1 cellular context compared by ENCODE assay signal in the genomic region with DNA sequence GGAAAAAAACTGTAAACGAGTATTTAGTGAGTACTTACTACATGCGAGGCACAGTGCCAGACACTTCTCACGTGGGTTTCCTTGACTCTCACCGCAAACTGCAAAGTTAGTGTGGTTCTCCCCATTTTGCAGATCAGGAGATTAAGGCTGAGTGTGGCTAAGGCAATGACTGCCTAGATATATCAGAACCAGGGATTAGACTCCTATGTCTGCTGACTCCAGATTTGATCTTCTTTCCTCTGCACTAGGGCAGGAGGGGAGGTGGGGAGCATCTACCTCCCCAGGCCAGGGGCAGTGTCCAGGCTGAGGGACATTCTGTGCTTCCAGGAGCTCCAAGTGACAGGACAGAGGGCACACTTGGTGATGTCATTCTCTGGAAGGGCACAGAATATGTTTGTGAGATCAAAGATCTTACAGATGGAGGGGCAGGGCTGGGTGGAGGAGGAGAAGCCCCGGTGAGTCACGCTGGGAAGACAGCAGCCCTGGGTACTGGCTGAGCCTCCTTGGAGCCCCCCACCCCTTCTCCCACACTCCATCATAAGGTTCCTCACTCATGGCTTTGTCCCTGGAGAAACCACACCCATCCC.
A peak's percentile ranks its signal among the peaks of the same experiment; 100 is the strongest.
TF ChIP-seq lines count a peak whose summit lies in the region.

No MANE protein-coding gene starts in this region.

TF ChIP-seq in HepG2, 621 proteins besides CTCF, POLR2A, EP300 and RAD21 (continued from another document and continues in another):
- TF ChIP-seq, protein P1, sequence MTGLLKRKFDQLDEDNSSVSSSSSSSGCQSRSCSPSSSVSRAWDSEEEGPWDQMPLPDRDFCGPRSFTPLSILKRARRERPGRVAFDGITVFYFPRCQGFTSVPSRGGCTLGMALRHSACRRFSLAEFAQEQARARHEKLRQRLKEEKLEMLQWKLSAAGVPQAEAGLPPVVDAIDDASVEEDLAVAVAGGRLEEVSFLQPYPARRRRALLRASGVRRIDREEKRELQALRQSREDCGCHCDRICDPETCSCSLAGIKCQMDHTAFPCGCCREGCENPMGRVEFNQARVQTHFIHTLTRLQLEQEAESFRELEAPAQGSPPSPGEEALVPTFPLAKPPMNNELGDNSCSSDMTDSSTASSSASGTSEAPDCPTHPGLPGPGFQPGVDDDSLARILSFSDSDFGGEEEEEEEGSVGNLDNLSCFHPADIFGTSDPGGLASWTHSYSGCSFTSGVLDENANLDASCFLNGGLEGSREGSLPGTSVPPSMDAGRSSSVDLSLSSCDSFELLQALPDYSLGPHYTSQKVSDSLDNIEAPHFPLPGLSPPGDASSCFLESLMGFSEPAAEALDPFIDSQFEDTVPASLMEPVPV (CRISPR knock-in tag; IDR thresholded peaks at IDR 0.05): no peak
- TF ChIP-seq RBM39 (IDR thresholded peaks at IDR 0.05; ENCODE audit: low read depth, low read length, poor library complexity, severe bottlenecking) (no peak), ZNF547 (CRISPR knock-in tag; IDR thresholded peaks at IDR 0.05) (no peak), FOSL2 (CRISPR knock-in tag; IDR thresholded peaks at IDR 0.05) (peak; percentile 85), DR1 (CRISPR knock-in tag; IDR thresholded peaks at IDR 0.05) (no peak), CC2D1A (CRISPR knock-in tag; IDR thresholded peaks at IDR 0.05) (no peak), ZC3H13 (CRISPR knock-in tag; IDR thresholded peaks at IDR 0.05) (no peak), ZNF790 (CRISPR knock-in tag; IDR thresholded peaks at IDR 0.05; ENCODE audit: borderline replicate concordance) (no peak), ZKSCAN5 (CRISPR knock-in tag; IDR thresholded peaks at IDR 0.05) (no peak), ZSCAN22 (CRISPR knock-in tag; IDR thresholded peaks at IDR 0.05) (no peak), ETV5 (CRISPR knock-in tag; IDR thresholded peaks at IDR 0.05; ENCODE audit: borderline replicate concordance) (0 out of 2 replicates have a peak, but pooled peaks have one; percentile 7), ZNF441 (CRISPR knock-in tag; IDR thresholded peaks at IDR 0.05; ENCODE audit: borderline replicate concordance) (no peak), CBX5 (CRISPR knock-in tag; IDR thresholded peaks at IDR 0.05; ENCODE audit: borderline replicate concordance) (0 out of 2 replicates have a peak, but pooled peaks have one; percentile 3), ZNF773 (CRISPR knock-in tag; IDR thresholded peaks at IDR 0.05; ENCODE audit: borderline replicate concordance) (no peak), CHD2 (IDR thresholded peaks at IDR 0.05; ENCODE audit: low read depth, low read length) (no peak), YEATS2 (CRISPR knock-in tag; IDR thresholded peaks at IDR 0.05; ENCODE audit: borderline replicate concordance) (no peak), ZNF510 (CRISPR knock-in tag; IDR thresholded peaks at IDR 0.05; ENCODE audit: low read depth) (no peak), HNRNPLL (IDR thresholded peaks at IDR 0.05; ENCODE audit: low read depth, low read length, poor library complexity, severe bottlenecking) (no peak), ZNF160 (CRISPR knock-in tag; IDR thresholded peaks at IDR 0.05) (no peak), HHEX (CRISPR knock-in tag; IDR thresholded peaks at IDR 0.05) (no peak), MIER3 (CRISPR knock-in tag; IDR thresholded peaks at IDR 0.05; ENCODE audit: borderline replicate concordance) (no peak), ZFP62 (CRISPR knock-in tag; IDR thresholded peaks at IDR 0.05) (no peak), SIX1 (CRISPR knock-in tag; IDR thresholded peaks at IDR 0.05; ENCODE audit: borderline replicate concordance) (no peak), CREB1 (IDR thresholded peaks at IDR 0.05) (peak; percentile 75), CREB1 (CRISPR knock-in tag; IDR thresholded peaks at IDR 0.05) (no peak; the same call in none of the 2 replicates), CHD4 (IDR thresholded peaks at IDR 0.05; ENCODE audit: borderline replicate concordance, low read length) (peak; percentile 99), THYN1 (CRISPR knock-in tag; IDR thresholded peaks at IDR 0.05; ENCODE audit: borderline replicate concordance, low read depth) (no peak), ZNF530 (CRISPR knock-in tag; IDR thresholded peaks at IDR 0.05; ENCODE audit: low read depth) (no peak), ZNF546 (CRISPR knock-in tag; conservative IDR thresholded peaks at IDR 0.05) (0 out of 2 replicates have a peak, but pooled peaks have one; percentile 30), ZBTB38 (CRISPR knock-in tag; IDR thresholded peaks at IDR 0.05) (no peak; the same call in 1 of the 2 replicates), ZNF138 (CRISPR knock-in tag; IDR thresholded peaks at IDR 0.05; ENCODE audit: low read depth) (no peak), CENPT (CRISPR knock-in tag; IDR thresholded peaks at IDR 0.05; ENCODE audit: low read depth) (no peak)
- TF ChIP-seq, protein P2, sequence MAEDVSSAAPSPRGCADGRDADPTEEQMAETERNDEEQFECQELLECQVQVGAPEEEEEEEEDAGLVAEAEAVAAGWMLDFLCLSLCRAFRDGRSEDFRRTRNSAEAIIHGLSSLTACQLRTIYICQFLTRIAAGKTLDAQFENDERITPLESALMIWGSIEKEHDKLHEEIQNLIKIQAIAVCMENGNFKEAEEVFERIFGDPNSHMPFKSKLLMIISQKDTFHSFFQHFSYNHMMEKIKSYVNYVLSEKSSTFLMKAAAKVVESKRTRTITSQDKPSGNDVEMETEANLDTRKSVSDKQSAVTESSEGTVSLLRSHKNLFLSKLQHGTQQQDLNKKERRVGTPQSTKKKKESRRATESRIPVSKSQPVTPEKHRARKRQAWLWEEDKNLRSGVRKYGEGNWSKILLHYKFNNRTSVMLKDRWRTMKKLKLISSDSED (CRISPR knock-in tag; IDR thresholded peaks at IDR 0.05): no peak
- TF ChIP-seq, protein P3, sequence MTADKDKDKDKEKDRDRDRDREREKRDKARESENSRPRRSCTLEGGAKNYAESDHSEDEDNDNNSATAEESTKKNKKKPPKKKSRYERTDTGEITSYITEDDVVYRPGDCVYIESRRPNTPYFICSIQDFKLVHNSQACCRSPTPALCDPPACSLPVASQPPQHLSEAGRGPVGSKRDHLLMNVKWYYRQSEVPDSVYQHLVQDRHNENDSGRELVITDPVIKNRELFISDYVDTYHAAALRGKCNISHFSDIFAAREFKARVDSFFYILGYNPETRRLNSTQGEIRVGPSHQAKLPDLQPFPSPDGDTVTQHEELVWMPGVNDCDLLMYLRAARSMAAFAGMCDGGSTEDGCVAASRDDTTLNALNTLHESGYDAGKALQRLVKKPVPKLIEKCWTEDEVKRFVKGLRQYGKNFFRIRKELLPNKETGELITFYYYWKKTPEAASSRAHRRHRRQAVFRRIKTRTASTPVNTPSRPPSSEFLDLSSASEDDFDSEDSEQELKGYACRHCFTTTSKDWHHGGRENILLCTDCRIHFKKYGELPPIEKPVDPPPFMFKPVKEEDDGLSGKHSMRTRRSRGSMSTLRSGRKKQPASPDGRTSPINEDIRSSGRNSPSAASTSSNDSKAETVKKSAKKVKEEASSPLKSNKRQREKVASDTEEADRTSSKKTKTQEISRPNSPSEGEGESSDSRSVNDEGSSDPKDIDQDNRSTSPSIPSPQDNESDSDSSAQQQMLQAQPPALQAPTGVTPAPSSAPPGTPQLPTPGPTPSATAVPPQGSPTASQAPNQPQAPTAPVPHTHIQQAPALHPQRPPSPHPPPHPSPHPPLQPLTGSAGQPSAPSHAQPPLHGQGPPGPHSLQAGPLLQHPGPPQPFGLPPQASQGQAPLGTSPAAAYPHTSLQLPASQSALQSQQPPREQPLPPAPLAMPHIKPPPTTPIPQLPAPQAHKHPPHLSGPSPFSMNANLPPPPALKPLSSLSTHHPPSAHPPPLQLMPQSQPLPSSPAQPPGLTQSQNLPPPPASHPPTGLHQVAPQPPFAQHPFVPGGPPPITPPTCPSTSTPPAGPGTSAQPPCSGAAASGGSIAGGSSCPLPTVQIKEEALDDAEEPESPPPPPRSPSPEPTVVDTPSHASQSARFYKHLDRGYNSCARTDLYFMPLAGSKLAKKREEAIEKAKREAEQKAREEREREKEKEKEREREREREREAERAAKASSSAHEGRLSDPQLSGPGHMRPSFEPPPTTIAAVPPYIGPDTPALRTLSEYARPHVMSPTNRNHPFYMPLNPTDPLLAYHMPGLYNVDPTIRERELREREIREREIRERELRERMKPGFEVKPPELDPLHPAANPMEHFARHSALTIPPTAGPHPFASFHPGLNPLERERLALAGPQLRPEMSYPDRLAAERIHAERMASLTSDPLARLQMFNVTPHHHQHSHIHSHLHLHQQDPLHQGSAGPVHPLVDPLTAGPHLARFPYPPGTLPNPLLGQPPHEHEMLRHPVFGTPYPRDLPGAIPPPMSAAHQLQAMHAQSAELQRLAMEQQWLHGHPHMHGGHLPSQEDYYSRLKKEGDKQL (CRISPR knock-in tag; IDR thresholded peaks at IDR 0.05; ENCODE audit: low read depth): no peak
- TF ChIP-seq, protein P4, sequence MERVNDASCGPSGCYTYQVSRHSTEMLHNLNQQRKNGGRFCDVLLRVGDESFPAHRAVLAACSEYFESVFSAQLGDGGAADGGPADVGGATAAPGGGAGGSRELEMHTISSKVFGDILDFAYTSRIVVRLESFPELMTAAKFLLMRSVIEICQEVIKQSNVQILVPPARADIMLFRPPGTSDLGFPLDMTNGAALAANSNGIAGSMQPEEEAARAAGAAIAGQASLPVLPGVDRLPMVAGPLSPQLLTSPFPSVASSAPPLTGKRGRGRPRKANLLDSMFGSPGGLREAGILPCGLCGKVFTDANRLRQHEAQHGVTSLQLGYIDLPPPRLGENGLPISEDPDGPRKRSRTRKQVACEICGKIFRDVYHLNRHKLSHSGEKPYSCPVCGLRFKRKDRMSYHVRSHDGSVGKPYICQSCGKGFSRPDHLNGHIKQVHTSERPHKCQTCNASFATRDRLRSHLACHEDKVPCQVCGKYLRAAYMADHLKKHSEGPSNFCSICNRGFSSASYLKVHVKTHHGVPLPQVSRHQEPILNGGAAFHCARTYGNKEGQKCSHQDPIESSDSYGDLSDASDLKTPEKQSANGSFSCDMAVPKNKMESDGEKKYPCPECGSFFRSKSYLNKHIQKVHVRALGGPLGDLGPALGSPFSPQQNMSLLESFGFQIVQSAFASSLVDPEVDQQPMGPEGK (CRISPR knock-in tag; IDR thresholded peaks at IDR 0.05): peak; percentile 4; the same call in 1 of the 2 replicates
- TF ChIP-seq, protein P5, sequence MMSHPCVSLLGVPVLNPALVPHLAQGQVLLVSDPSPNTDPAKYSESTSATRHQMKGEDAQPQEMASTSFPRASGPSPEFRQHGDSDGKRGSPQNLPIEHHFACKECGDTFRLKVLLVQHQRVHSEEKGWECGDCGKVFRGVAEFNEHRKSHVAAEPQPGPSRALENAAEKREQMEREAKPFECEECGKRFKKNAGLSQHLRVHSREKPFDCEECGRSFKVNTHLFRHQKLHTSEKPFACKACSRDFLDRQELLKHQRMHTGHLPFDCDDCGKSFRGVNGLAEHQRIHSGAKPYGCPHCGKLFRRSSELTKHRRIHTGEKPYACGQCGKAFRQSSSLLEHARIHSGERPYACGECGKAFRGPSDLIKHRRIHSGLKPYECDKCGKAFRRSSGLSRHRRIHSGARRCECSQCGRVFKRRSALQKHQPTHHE (CRISPR knock-in tag; IDR thresholded peaks at IDR 0.05; ENCODE audit: borderline replicate concordance): 0 out of 2 replicates have a peak, but pooled peaks have one; percentile 42
- TF ChIP-seq, protein P6, sequence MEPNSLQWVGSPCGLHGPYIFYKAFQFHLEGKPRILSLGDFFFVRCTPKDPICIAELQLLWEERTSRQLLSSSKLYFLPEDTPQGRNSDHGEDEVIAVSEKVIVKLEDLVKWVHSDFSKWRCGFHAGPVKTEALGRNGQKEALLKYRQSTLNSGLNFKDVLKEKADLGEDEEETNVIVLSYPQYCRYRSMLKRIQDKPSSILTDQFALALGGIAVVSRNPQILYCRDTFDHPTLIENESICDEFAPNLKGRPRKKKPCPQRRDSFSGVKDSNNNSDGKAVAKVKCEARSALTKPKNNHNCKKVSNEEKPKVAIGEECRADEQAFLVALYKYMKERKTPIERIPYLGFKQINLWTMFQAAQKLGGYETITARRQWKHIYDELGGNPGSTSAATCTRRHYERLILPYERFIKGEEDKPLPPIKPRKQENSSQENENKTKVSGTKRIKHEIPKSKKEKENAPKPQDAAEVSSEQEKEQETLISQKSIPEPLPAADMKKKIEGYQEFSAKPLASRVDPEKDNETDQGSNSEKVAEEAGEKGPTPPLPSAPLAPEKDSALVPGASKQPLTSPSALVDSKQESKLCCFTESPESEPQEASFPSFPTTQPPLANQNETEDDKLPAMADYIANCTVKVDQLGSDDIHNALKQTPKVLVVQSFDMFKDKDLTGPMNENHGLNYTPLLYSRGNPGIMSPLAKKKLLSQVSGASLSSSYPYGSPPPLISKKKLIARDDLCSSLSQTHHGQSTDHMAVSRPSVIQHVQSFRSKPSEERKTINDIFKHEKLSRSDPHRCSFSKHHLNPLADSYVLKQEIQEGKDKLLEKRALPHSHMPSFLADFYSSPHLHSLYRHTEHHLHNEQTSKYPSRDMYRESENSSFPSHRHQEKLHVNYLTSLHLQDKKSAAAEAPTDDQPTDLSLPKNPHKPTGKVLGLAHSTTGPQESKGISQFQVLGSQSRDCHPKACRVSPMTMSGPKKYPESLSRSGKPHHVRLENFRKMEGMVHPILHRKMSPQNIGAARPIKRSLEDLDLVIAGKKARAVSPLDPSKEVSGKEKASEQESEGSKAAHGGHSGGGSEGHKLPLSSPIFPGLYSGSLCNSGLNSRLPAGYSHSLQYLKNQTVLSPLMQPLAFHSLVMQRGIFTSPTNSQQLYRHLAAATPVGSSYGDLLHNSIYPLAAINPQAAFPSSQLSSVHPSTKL (CRISPR knock-in tag; IDR thresholded peaks at IDR 0.05): no peak
- TF ChIP-seq, protein P7, sequence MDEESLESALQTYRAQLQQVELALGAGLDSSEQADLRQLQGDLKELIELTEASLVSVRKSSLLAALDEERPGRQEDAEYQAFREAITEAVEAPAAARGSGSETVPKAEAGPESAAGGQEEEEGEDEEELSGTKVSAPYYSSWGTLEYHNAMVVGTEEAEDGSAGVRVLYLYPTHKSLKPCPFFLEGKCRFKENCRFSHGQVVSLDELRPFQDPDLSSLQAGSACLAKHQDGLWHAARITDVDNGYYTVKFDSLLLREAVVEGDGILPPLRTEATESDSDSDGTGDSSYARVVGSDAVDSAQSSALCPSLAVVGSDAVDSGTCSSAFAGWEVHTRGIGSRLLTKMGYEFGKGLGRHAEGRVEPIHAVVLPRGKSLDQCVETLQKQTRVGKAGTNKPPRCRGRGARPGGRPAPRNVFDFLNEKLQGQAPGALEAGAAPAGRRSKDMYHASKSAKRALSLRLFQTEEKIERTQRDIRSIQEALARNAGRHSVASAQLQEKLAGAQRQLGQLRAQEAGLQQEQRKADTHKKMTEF (CRISPR knock-in tag; IDR thresholded peaks at IDR 0.05): no peak; the same call in 1 of the 2 replicates
- TF ChIP-seq, protein P8, sequence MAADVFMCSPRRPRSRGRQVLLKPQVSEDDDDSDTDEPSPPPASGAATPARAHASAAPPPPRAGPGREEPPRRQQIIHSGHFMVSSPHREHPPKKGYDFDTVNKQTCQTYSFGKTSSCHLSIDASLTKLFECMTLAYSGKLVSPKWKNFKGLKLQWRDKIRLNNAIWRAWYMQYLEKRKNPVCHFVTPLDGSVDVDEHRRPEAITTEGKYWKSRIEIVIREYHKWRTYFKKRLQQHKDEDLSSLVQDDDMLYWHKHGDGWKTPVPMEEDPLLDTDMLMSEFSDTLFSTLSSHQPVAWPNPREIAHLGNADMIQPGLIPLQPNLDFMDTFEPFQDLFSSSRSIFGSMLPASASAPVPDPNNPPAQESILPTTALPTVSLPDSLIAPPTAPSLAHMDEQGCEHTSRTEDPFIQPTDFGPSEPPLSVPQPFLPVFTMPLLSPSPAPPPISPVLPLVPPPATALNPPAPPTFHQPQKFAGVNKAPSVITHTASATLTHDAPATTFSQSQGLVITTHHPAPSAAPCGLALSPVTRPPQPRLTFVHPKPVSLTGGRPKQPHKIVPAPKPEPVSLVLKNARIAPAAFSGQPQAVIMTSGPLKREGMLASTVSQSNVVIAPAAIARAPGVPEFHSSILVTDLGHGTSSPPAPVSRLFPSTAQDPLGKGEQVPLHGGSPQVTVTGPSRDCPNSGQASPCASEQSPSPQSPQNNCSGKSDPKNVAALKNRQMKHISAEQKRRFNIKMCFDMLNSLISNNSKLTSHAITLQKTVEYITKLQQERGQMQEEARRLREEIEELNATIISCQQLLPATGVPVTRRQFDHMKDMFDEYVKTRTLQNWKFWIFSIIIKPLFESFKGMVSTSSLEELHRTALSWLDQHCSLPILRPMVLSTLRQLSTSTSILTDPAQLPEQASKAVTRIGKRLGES (CRISPR knock-in tag; IDR thresholded peaks at IDR 0.05; ENCODE audit: borderline replicate concordance): no peak
